17 cellular contexts compared by ENCODE assay signal in the genomic region with DNA sequence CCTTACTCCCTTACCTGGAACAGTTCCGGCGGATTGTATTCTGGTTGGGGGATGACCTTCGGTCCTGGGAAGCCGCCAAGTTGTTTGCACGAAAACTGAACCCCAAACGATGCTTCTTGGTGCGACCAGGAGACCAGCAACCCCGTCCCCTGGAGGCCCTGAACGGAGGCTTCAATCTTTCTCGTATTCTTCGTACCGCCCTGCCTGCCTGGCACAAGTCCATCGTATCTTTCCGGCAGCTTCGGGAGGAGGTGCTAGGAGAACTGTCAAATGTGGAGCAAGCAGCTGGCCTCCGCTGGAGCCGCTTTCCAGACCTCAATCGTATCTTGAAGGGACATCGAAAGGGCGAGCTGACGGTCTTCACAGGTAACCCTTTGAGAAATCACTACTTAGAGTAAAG. TPM values are rescaled to one million over a fixed set of nuclear protein-coding genes. Genes with fewer than 3 reads are reported as not detected.
DNase-seq lines count a peak whose midpoint lies in the region; ATAC-seq and TF ChIP-seq lines count a peak whose summit lies in the region.
"Had no signal": no experiment of that assay in that cellular context is flagged by ENCODE, and none has a peak within 500 bp of the region (broad histone marks: within the 10 kb centered on the region; RNA-seq: fewer than 3 reads in every experiment).

No MANE protein-coding gene starts in this region.

- 94% methylated on average over 21 of the region's 21 CpGs for WGBS in prostate gland

- ATAC-seq in GM23338 (no peak), HG03175 (IDR thresholded peaks at IDR 0.05; ENCODE audit: unreplicated experiment) (no peak)
- ATAC-seq: left colon, mucosa of descending colon had no signal

- H3K36me3 Mint-ChIP-seq in GM23338 (ENCODE audit: low read depth), result peaks cover 53% of the 10 kb centered on the region

- H3K9me3 ChIP-seq in BLaER1, result no peaks in the 10 kb centered on the region
- H3K9me3 ChIP-seq in iPS-20b (ENCODE audit: insufficient read depth, low read depth, low read length), result no peaks in the 10 kb centered on the region
- no peaks in the 10 kb centered on the region for H3K9me3 ChIP-seq in prostate gland
- H3K9me3 ChIP-seq: mucosa of descending colon, ovary, tibial nerve had no signal

- H3K27me3 ChIP-seq in BLaER1 (no peaks in the 10 kb centered on the region), GM23338 (ENCODE audit: insufficient read depth) (no peaks in the 10 kb centered on the region), iPS-20b (ENCODE audit: insufficient read depth, low read length) (no peaks in the 10 kb centered on the region), prostate gland (replicated peaks; ENCODE audit: insufficient read depth) (no peaks in the 10 kb centered on the region)
- H3K27me3 ChIP-seq: ovary, tibial nerve had no signal

- DNase-seq in GM23338 (ENCODE audit: low spot score) (no peak), prostate gland (ENCODE audit: low spot score) (no peak), DMS79 treated with DMSO at 0.1 percent for 48 hours (lab: John Stamatoyannopoulos, UW) (no peak)
- DNase-seq: activated CD4-positive, CD25-positive, alpha-beta regulatory T cell treated with anti-CD3 and anti-CD28 coated beads, Interleukin-2, amount 50 U/mL, for 72 hours; amygdala; hippocampal formation; left colon; NCI-H1417; NCI-H2171 treated with DMSO at 0.1 percent for 48 hours; ovary had no signal

- H3K4me2 ChIP-seq in BLaER1, result peak overlapping the region; percentile 98
- peak overlapping the region; percentile 96; the same call in 1 of the 2 replicates for H3K4me2 ChIP-seq in GM23338

- peak overlapping the region; percentile 97 for H3K4me3 Mint-ChIP-seq in GM23338

- no peak overlapping the region for H2AFZ ChIP-seq in GM23338

- H3K36me3 ChIP-seq in BLaER1 (peaks cover 77% of the 10 kb centered on the region), GM23338 (ENCODE audit: insufficient read depth) (peaks cover 29% of the 10 kb centered on the region), iPS-20b (ENCODE audit: insufficient read depth, low read depth, low read length) (peaks cover 57% of the 10 kb centered on the region), prostate gland (peaks cover 0 to 9% of the 10 kb centered on the region in 2 donors)
- H3K36me3 ChIP-seq: ovary had no signal

- H3K4me1 Mint-ChIP-seq in GM23338, result peaks cover 15% of the 10 kb centered on the region

- intact Hi-C loops in prostate gland (cut with DNase I), result no loop called here

- peaks cover 76% of the 10 kb centered on the region for H4K20me1 ChIP-seq in BLaER1
- H4K20me1 ChIP-seq in GM23338 (replicated peaks; ENCODE audit: insufficient read depth), result peaks cover 28% of the 10 kb centered on the region

- H3F3A ChIP-seq in GM23338 (replicated peaks; ENCODE audit: low read depth), result peaks cover 22% of the 10 kb centered on the region

- TF ChIP-seq CTCF in GM23338 (conservative IDR thresholded peaks at IDR 0.05; ENCODE audit: low read depth in 2 of 2) (no peak), VCaP (conservative IDR thresholded peaks at IDR 0.05) (no peak), prostate gland (IDR thresholded peaks at IDR 0.05) (no peak)

- TF ChIP-seq POLR2A in prostate gland (IDR thresholded peaks at IDR 0.05), result no peak

- peaks cover 2% of the 10 kb centered on the region; the same call in 1 of the 3 replicates for H3K9me3 Mint-ChIP-seq in GM23338

- no peaks in the 10 kb centered on the region for H3K9me2 ChIP-seq in GM23338 (ENCODE audit: insufficient read depth)

- peaks cover 14% of the 10 kb centered on the region for H3K27me3 Mint-ChIP-seq in GM23338 (ENCODE audit: insufficient read depth, low read depth, poor library complexity)

- H3K27ac ChIP-seq in BLaER1 (no peak overlapping the region), GM23338 (ENCODE audit: low read depth) (no peak overlapping the region), VCaP (peak overlapping the region; percentile 91; the same call in 1 of the 2 replicates), iPS-20b (ENCODE audit: low read length) (no peak overlapping the region), prostate gland (no peak overlapping the region)
- H3K27ac ChIP-seq: ovary, skin epidermis, tibial nerve had no signal

- H3K27ac Mint-ChIP-seq in GM23338, result no peak overlapping the region

- H3K9ac ChIP-seq in BLaER1, result peak overlapping the region; percentile 25
- H3K9ac ChIP-seq in iPS-20b (ENCODE audit: low read depth, low read length), result no peak overlapping the region

- peaks cover 48% of the 10 kb centered on the region for H3K79me2 ChIP-seq in GM23338 (replicated peaks; ENCODE audit: insufficient read depth)

- H3K4me1 ChIP-seq in BLaER1 (peaks cover 52% of the 10 kb centered on the region), GM23338 (ENCODE audit: insufficient read depth) (no peaks in the 10 kb centered on the region), iPS-20b (ENCODE audit: insufficient read depth, low read length) (no peaks in the 10 kb centered on the region), prostate gland (replicated peaks) (peaks cover 7% of the 10 kb centered on the region)

- H3K4me3 ChIP-seq in BLaER1, result peak overlapping the region; percentile 90; the same call in 1 of the 2 replicates
- peak overlapping the region; percentile 100; the same call in 1 of the 2 replicates for H3K4me3 ChIP-seq in GM23338
- 0 out of 2 replicates have a peak overlapping the region, but pooled peaks have one; percentile 98 for H3K4me3 ChIP-seq in iPS-20b (ENCODE audit: low read length)
- H3K4me3 ChIP-seq in prostate gland, result no peak overlapping the region
- H3K4me3 ChIP-seq: mucosa of descending colon, ovary, tibial nerve had no signal

TF ChIP-seq in GM23338, 12 proteins besides CTCF, POLR2A, EP300 and RAD21 (continues in another document):
- TF ChIP-seq JUNB (IDR thresholded peaks at IDR 0.05; ENCODE audit: unreplicated experiment), result no peak
- no peak for TF ChIP-seq CREB1 (CRISPR knock-in tag; IDR thresholded peaks at IDR 0.05; ENCODE audit: low read depth)
- TF ChIP-seq, protein P1, sequence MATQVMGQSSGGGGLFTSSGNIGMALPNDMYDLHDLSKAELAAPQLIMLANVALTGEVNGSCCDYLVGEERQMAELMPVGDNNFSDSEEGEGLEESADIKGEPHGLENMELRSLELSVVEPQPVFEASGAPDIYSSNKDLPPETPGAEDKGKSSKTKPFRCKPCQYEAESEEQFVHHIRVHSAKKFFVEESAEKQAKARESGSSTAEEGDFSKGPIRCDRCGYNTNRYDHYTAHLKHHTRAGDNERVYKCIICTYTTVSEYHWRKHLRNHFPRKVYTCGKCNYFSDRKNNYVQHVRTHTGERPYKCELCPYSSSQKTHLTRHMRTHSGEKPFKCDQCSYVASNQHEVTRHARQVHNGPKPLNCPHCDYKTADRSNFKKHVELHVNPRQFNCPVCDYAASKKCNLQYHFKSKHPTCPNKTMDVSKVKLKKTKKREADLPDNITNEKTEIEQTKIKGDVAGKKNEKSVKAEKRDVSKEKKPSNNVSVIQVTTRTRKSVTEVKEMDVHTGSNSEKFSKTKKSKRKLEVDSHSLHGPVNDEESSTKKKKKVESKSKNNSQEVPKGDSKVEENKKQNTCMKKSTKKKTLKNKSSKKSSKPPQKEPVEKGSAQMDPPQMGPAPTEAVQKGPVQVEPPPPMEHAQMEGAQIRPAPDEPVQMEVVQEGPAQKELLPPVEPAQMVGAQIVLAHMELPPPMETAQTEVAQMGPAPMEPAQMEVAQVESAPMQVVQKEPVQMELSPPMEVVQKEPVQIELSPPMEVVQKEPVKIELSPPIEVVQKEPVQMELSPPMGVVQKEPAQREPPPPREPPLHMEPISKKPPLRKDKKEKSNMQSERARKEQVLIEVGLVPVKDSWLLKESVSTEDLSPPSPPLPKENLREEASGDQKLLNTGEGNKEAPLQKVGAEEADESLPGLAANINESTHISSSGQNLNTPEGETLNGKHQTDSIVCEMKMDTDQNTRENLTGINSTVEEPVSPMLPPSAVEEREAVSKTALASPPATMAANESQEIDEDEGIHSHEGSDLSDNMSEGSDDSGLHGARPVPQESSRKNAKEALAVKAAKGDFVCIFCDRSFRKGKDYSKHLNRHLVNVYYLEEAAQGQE (IDR thresholded peaks at IDR 0.05; ENCODE audit: unreplicated experiment), result no peak
- no peak for TF ChIP-seq ZNF331 (CRISPR knock-in tag; IDR thresholded peaks at IDR 0.05; ENCODE audit: low read depth)
- TF ChIP-seq, protein P2, sequence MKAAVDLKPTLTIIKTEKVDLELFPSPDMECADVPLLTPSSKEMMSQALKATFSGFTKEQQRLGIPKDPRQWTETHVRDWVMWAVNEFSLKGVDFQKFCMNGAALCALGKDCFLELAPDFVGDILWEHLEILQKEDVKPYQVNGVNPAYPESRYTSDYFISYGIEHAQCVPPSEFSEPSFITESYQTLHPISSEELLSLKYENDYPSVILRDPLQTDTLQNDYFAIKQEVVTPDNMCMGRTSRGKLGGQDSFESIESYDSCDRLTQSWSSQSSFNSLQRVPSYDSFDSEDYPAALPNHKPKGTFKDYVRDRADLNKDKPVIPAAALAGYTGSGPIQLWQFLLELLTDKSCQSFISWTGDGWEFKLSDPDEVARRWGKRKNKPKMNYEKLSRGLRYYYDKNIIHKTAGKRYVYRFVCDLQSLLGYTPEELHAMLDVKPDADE (IDR thresholded peaks at IDR 0.05), result no peak

RNA-seq across cellular contexts. Expression of a gene that starts 1.7 kb away (rescaled TPM):
- 24.5 and 29.4 TPM in 2 replicates for total RNA-seq in GM23338 (2014; rRNA removed; shearing (Covaris generic))
- polyA plus RNA-seq in GM23338 (2016; fragmentation: Nextera tagmentation; extraction: Ambion mirVana), result 11.4 and 12.2 TPM in 2 replicates
- total RNA-seq in prostate gland, result 10 to 100 TPM in 1 of 2 donors, 1 to 10 TPM in 1; 9.7 to 17.3 TPM

RNA-seq across cellular contexts. Expression of a gene that starts 1.8 kb away (rescaled TPM):
- total RNA-seq in GM23338 (2014; rRNA removed; shearing (Covaris generic)), result 60.4 and 76.9 TPM in 2 replicates
- 124 and 126 TPM in 2 replicates for polyA plus RNA-seq in GM23338 (2016; fragmentation: Nextera tagmentation; extraction: Ambion mirVana)
- total RNA-seq in prostate gland, result 100 to 1,000 TPM in 1 of 2 donors, 10 to 100 TPM in 1; 98.3 to 119 TPM

RNA-seq across cellular contexts. Expression of a gene that starts 10.5 kb away (rescaled TPM):
- 62.8 and 88.3 TPM in 2 replicates for total RNA-seq in GM23338 (2014; rRNA removed; shearing (Covaris generic))
- polyA plus RNA-seq in GM23338 (2016; fragmentation: Nextera tagmentation; extraction: Ambion mirVana), result 27.6 and 28.8 TPM in 2 replicates
- total RNA-seq in prostate gland, result 100 to 1,000 TPM; 108 to 189 TPM

RNA-seq across cellular contexts. Expression of a gene that starts 19.8 kb away (rescaled TPM):
- 7.3 and 8.5 TPM in 2 replicates for total RNA-seq in GM23338 (2014; rRNA removed; shearing (Covaris generic))
- 5.3 and 6.3 TPM in 2 replicates for polyA plus RNA-seq in GM23338 (2016; fragmentation: Nextera tagmentation; extraction: Ambion mirVana)
- total RNA-seq in prostate gland, result 10 to 100 TPM; 24.2 to 31.0 TPM

RNA-seq across cellular contexts. Expression of a gene that starts 41.8 kb away (rescaled TPM):
- 1.7 and 2.3 TPM in 2 replicates for total RNA-seq in GM23338 (2014; rRNA removed; shearing (Covaris generic))
- polyA plus RNA-seq in GM23338 (2016; fragmentation: Nextera tagmentation; extraction: Ambion mirVana), result 1.5 and 1.7 TPM in 2 replicates
- 1 to 10 TPM in 1 of 2 donors, under 1 TPM in 1; 0.82 to 1.5 TPM for total RNA-seq in prostate gland

Comparison
In these comparisons a context has a peak if more than half of its experiments do, and no peak if none do; other contexts are left out.
1. H3K4me3 ChIP-seq: peak in BLaER1 (single experiment), GM23338 (single experiment) and iPS-20b (single experiment); none in prostate gland (0 of 2).